Comparison of ENCODE assay signal across 24 cellular contexts in genomic region chr1:45282346-45282745, GRCh38. TPM values are rescaled to one million over a fixed set of nuclear protein-coding genes. Genes with fewer than 3 reads are reported as not detected.
DNase-seq lines count a peak whose midpoint lies in the region; ATAC-seq, FAIRE-seq and TF ChIP-seq lines count a peak whose summit lies in the region.
"Had no signal": no experiment of that assay in that cellular context is flagged by ENCODE, and none has a peak within 500 bp of the region (broad histone marks: within the 10 kb centered on the region; RNA-seq: fewer than 3 reads in every experiment).

No MANE protein-coding gene starts in this region.

- H3K9me3 ChIP-seq in HepG2 (ENCODE audit: low read length) (no peaks in the 10 kb centered on the region), right lobe of liver (no peaks in the 10 kb centered on the region)
- H3K9me3 ChIP-seq: HAP-1 had no signal

- in situ Hi-C loops in HepG2 (cut with HindIII; ENCODE audit: extremely low pct_ligation_motif_present, low pct_unique_long_range_greater_than_20kb) = no loop called here
- in situ Hi-C loops in astrocyte of the cerebellum (cut with HindIII; ENCODE audit: low sequenced_read_pairs) = no loop called here

- no peak for TF ChIP-seq EP300 in HepG2 (IDR thresholded peaks at IDR 0.05; ENCODE audit: low read depth in 2 of 2, low read length in 2 of 2)
- no peak for TF ChIP-seq EP300 in HepG2 (CRISPR knock-in tag; IDR thresholded peaks at IDR 0.05; ENCODE audit: borderline replicate concordance)

- H3K79me2 ChIP-seq in HepG2 (ENCODE audit: insufficient read depth, low read length) = no peaks in the 10 kb centered on the region

- POLR2A ChIA-PET in HepG2 (lab: Yijun Ruan, JAX) = interaction anchor here (1.4 kb wide), 1 partner anchor 270 kb away, joined by 4 read pairs; the partner anchor contains the start of gene UROD

- H2AFZ ChIP-seq in HepG2 (ENCODE audit: low read length) = no peak overlapping the region
- H2AFZ ChIP-seq: GM23338 had no signal

- no peak overlapping the region for H3K9ac ChIP-seq in HepG2 (ENCODE audit: insufficient read depth, low read depth, low read length)

- TF ChIP-seq RAD21 in HepG2 (CRISPR knock-in tag; IDR thresholded peaks at IDR 0.05) = no peak

- WGBS in HepG2 (ENCODE audit: low lambda C conversion rate) = 68% methylated on average over 2 of the region's 2 CpGs
- WGBS in right lobe of liver (ENCODE audit: insufficient coverage, low coverage, low lambda C conversion rate, missing lambda C conversion rate) = 46% methylated on average over 2 of the region's 2 CpGs

- intact Hi-C loops in HepG2 (cut with micrococcal nuclease; ENCODE audit: unreplicated experiment) (no loop called here), right lobe of liver (cut with DNase I) (no loop called here)

- H4K20me1 ChIP-seq in HepG2 (ENCODE audit: insufficient read depth, low read length) = no peaks in the 10 kb centered on the region

- H3K27ac Mint-ChIP-seq in activated T-cell treated with anti-CD3 and anti-CD28 coated beads, Interleukin-2, amount 50 U/mL, for 24 hours = no peak overlapping the region
- H3K27ac Mint-ChIP-seq: CD8-positive, alpha-beta memory T cell; GM23338 had no signal

- CTCF ChIA-PET in HepG2 (lab: Yijun Ruan, JAX; ENCODE audit: low intra/inter-chr PET ratio, low total read pairs) = no interaction called here

- DNase-seq in HepG2 (ENCODE audit: low spot score) = no peak
- DNase-seq in right lobe of liver = no peak
- DNase-seq in astrocyte of the cerebellum (ENCODE audit: low read depth) = peak; percentile 4
- DNase-seq in fibroblast of mammary gland (ENCODE audit: low read depth) = peak; percentile 20
- DNase-seq in activated T-cell treated with anti-CD3 and anti-CD28 coated beads, Interleukin-2, amount 50 U/mL, for 24 hours = no peak
- DNase-seq in HPDE6-E6E7 (ENCODE audit: extremely low spot score) = no peak
- DNase-seq: ACHN; Calu3; CD8-positive, alpha-beta memory T cell; DMS153; NCI-H1092; NCI-H1436; NCI-H187 treated with DMSO at 0.1 percent for 48 hours; NCI-H2107; NCI-H510A had no signal

- TF ChIP-seq POLR2A in HepG2 (IDR thresholded peaks at IDR 0.05; ENCODE audit: insufficient read depth in 1 of 2, low read depth in 2 of 2, low read length in 2 of 2) = no peak
- no peak for TF ChIP-seq POLR2A in right lobe of liver (IDR thresholded peaks at IDR 0.05)

- ATAC-seq in HepG2 (no peak), right lobe of liver (no peak), GM19467 (IDR thresholded peaks at IDR 0.05; ENCODE audit: unreplicated experiment) (no peak), HG03432 (IDR thresholded peaks at IDR 0.05; ENCODE audit: unreplicated experiment) (no peak)
- ATAC-seq: GM23338, SK-N-SH treated with all-trans-retinoic acid at 6 μM for 48 hours had no signal

- H3K9me3 Mint-ChIP-seq in activated T-cell treated with anti-CD3 and anti-CD28 coated beads, Interleukin-2, amount 50 U/mL, for 24 hours = no peaks in the 10 kb centered on the region

- TF ChIP-seq CTCF in HepG2 (CRISPR knock-in tag; IDR thresholded peaks at IDR 0.05) = no peak
- TF ChIP-seq CTCF in right lobe of liver (IDR thresholded peaks at IDR 0.05) = no peak
- no peak for TF ChIP-seq CTCF in astrocyte of the cerebellum (IDR thresholded peaks at IDR 0.05; ENCODE audit: low read depth, low read length, missing control alignments)
- no peak for TF ChIP-seq CTCF in fibroblast of mammary gland (conservative IDR thresholded peaks at IDR 0.05; ENCODE audit: control insufficient read depth, insufficient read depth, low read depth, low read length)

- no peaks in the 10 kb centered on the region for H3K27me3 ChIP-seq in HepG2 (ENCODE audit: control insufficient read depth in 1 of 2, insufficient read depth in 2 of 2, low read length in 2 of 2)
- H3K27me3 ChIP-seq in right lobe of liver = no peaks in the 10 kb centered on the region

- peak; percentile 15 for FAIRE-seq in HepG2 (lab: Jason Lieb, UNC)
- FAIRE-seq: GM12892 had no signal

- H3K4me3 ChIP-seq in HepG2 (replicated peaks in 1 of 3; ENCODE audit: insufficient read depth in 1 of 3, low read depth in 2 of 3, low read length in 3 of 3) (no peak overlapping the region), right lobe of liver (no peak overlapping the region), astrocyte of the cerebellum (ENCODE audit: low read depth, low read length) (no peak overlapping the region), fibroblast of mammary gland (ENCODE audit: control insufficient read depth, low read depth, low read length) (no peak overlapping the region)
- H3K4me3 ChIP-seq: GM23338, HAP-1 had no signal

- H3K36me3 Mint-ChIP-seq in activated T-cell treated with anti-CD3 and anti-CD28 coated beads, Interleukin-2, amount 50 U/mL, for 24 hours (ENCODE audit: low read depth) = no peaks in the 10 kb centered on the region

- peaks cover 3% of the 10 kb centered on the region for H3K27me3 Mint-ChIP-seq in activated T-cell treated with anti-CD3 and anti-CD28 coated beads, Interleukin-2, amount 50 U/mL, for 24 hours

- H3K4me1 Mint-ChIP-seq in activated T-cell treated with anti-CD3 and anti-CD28 coated beads, Interleukin-2, amount 50 U/mL, for 24 hours (ENCODE audit: low read depth) = no peaks in the 10 kb centered on the region
- H3K4me1 Mint-ChIP-seq: CD8-positive, alpha-beta memory T cell; GM23338 had no signal

- no peak overlapping the region for H3K4me2 ChIP-seq in HepG2 (ENCODE audit: low read depth, low read length)
- H3K4me2 ChIP-seq: GM23338 had no signal

- no peak overlapping the region for H3K4me3 Mint-ChIP-seq in activated T-cell treated with anti-CD3 and anti-CD28 coated beads, Interleukin-2, amount 50 U/mL, for 24 hours
- H3K4me3 Mint-ChIP-seq: CD8-positive, alpha-beta memory T cell; GM23338 had no signal

- BruUV-seq in HepG2 (replicated peaks; lab: Mats Ljungman, UMichigan) = no TSS peak

- H3K4me1 ChIP-seq in HepG2 (ENCODE audit: insufficient read depth, low read length) (peaks cover 10% of the 10 kb centered on the region), right lobe of liver (no peaks in the 10 kb centered on the region)
- H3K4me1 ChIP-seq: HAP-1 had no signal

- no peak overlapping the region for H3K27ac ChIP-seq in HepG2 (ENCODE audit: extremely low read length, insufficient read depth, low read length)
- H3K27ac ChIP-seq in right lobe of liver = no peak overlapping the region
- H3K27ac ChIP-seq: 22Rv1, C4-2B had no signal

- H3K36me3 ChIP-seq in HepG2 (replicated peaks in 1 of 2; ENCODE audit: control insufficient read depth in 1 of 2, insufficient read depth in 2 of 2, low read length in 2 of 2) (no peaks in the 10 kb centered on the region), right lobe of liver (no peaks in the 10 kb centered on the region)
- H3K36me3 ChIP-seq: HAP-1 had no signal

RNA-seq across cellular contexts. Expression of gene HPDL, which starts 44.3 kb away (rescaled TPM):
- not detected in 2 replicates for total RNA-seq in HepG2 (2016; rRNA removed; fragmentation: Illumina TruSeq; extraction: Trizol)
- total RNA-seq in HepG2 (2016; cell fraction: cytosol; rRNA removed; fragmentation: Illumina TruSeq; extraction: Trizol; ENCODE audit: low read depth) = not detected in 2 replicates
- not detected in 2 replicates for total RNA-seq in HepG2 (2016; cell fraction: insoluble cytoplasmic fraction; rRNA removed; fragmentation: Illumina TruSeq; extraction: Trizol)
- total RNA-seq in HepG2 (2016; cell fraction: membrane; rRNA removed; fragmentation: Illumina TruSeq; extraction: Trizol) = not detected in 2 replicates
- not detected in 2 replicates for total RNA-seq in HepG2 (2016; cell fraction: nucleus; rRNA removed; fragmentation: Illumina TruSeq; extraction: Trizol)
- polyA plus RNA-seq in HepG2 (2011; rRNA removed) = not detected in 2 replicates
- not detected in 2 replicates for polyA plus RNA-seq in HepG2 (2011; cell fraction: cytosol; rRNA removed)
- not detected in 2 replicates for polyA plus RNA-seq in HepG2 (2011; cell fraction: nucleus; rRNA removed)
- 0.08 TPM in 1 of 2 replicates, not detected in the other for polyA plus RNA-seq in HepG2 (2012)
- polyA plus RNA-seq in HepG2 (2016; cell fraction: cytosol; fragmentation: Illumina TruSeq; extraction: Trizol; ENCODE audit: low read depth) = not detected in 2 replicates
- not detected in 2 replicates for polyA plus RNA-seq in HepG2 (2016; cell fraction: insoluble cytoplasmic fraction; fragmentation: Illumina TruSeq; extraction: Trizol; ENCODE audit: low read depth)
- not detected in 2 replicates for polyA plus RNA-seq in HepG2 (2016; cell fraction: membrane; fragmentation: Illumina TruSeq; extraction: Trizol; ENCODE audit: low read depth)
- polyA plus RNA-seq in HepG2 (2016; cell fraction: nucleus; fragmentation: Illumina TruSeq; extraction: Trizol; ENCODE audit: insufficient read depth, low read depth) = not detected in 2 replicates
- polyA minus RNA-seq in HepG2 (2011; rRNA and poly(A)+ RNA removed; ENCODE audit: low replicate concordance) = 24.3 TPM in 1 of 2 replicates, not detected in the other
- 0.40 TPM in 1 of 2 replicates, not detected in the other for polyA minus RNA-seq in HepG2 (2011; cell fraction: cytosol; rRNA and poly(A)+ RNA removed)
- polyA minus RNA-seq in HepG2 (2011; cell fraction: nucleus; rRNA and poly(A)+ RNA removed) = not detected in 2 replicates
- under 1 TPM in 2 of 6 experiments, not detected in 4; 0.25 to 0.56 TPM for total RNA-seq in right lobe of liver
- total RNA-seq: G401 had no signal

RNA-seq across cellular contexts. Expression of gene TOE1, which starts 57.6 kb away (rescaled TPM):
- total RNA-seq in HepG2 (2016; rRNA removed; fragmentation: Illumina TruSeq; extraction: Trizol) (17.4 and 19.0 TPM in 2 replicates), right lobe of liver (1 to 10 TPM; 3.2 to 7.7 (median 4.4) TPM)
- 6.1 and 6.9 TPM in 2 replicates for total RNA-seq in HepG2 (2016; cell fraction: cytosol; rRNA removed; fragmentation: Illumina TruSeq; extraction: Trizol; ENCODE audit: low read depth)
- total RNA-seq in HepG2 (2016; cell fraction: insoluble cytoplasmic fraction; rRNA removed; fragmentation: Illumina TruSeq; extraction: Trizol) = 17.0 and 19.2 TPM in 2 replicates
- 9.4 and 11.7 TPM in 2 replicates for total RNA-seq in HepG2 (2016; cell fraction: membrane; rRNA removed; fragmentation: Illumina TruSeq; extraction: Trizol)
- 18.1 and 21.7 TPM in 2 replicates for total RNA-seq in HepG2 (2016; cell fraction: nucleus; rRNA removed; fragmentation: Illumina TruSeq; extraction: Trizol)
- 12.1 and 14.1 TPM in 2 replicates for polyA plus RNA-seq in HepG2 (2011; rRNA removed)
- polyA plus RNA-seq in HepG2 (2011; cell fraction: cytosol; rRNA removed) = 13.3 and 16.7 TPM in 2 replicates
- polyA plus RNA-seq in HepG2 (2011; cell fraction: nucleus; rRNA removed) = 24.4 and 29.6 TPM in 2 replicates
- 5.6 and 7.9 TPM in 2 replicates for polyA plus RNA-seq in HepG2 (2012)
- 4.9 and 6.0 TPM in 2 replicates for polyA plus RNA-seq in HepG2 (2016; cell fraction: cytosol; fragmentation: Illumina TruSeq; extraction: Trizol; ENCODE audit: low read depth)
- polyA plus RNA-seq in HepG2 (2016; cell fraction: insoluble cytoplasmic fraction; fragmentation: Illumina TruSeq; extraction: Trizol; ENCODE audit: low read depth) = 17.2 and 18.2 TPM in 2 replicates
- polyA plus RNA-seq in HepG2 (2016; cell fraction: membrane; fragmentation: Illumina TruSeq; extraction: Trizol; ENCODE audit: low read depth) = 7.3 and 8.1 TPM in 2 replicates
- 21.5 and 25.2 TPM in 2 replicates for polyA plus RNA-seq in HepG2 (2016; cell fraction: nucleus; fragmentation: Illumina TruSeq; extraction: Trizol; ENCODE audit: insufficient read depth, low read depth)
- 26.7 and 78.7 TPM in 2 replicates for polyA minus RNA-seq in HepG2 (2011; rRNA and poly(A)+ RNA removed; ENCODE audit: low replicate concordance)
- polyA minus RNA-seq in HepG2 (2011; cell fraction: cytosol; rRNA and poly(A)+ RNA removed) = 6.8 and 11.4 TPM in 2 replicates
- polyA minus RNA-seq in HepG2 (2011; cell fraction: nucleus; rRNA and poly(A)+ RNA removed) = 35.4 and 43.5 TPM in 2 replicates

RNA-seq across cellular contexts. Expression of gene MUTYH, which starts 57.9 kb away (rescaled TPM):
- total RNA-seq in HepG2 (2016; rRNA removed; fragmentation: Illumina TruSeq; extraction: Trizol) (12.7 and 17.1 TPM in 2 replicates), right lobe of liver (10 to 100 TPM in 2 of 6 experiments, 1 to 10 TPM in 4; 7.2 to 11.9 (median 8.4) TPM)
- total RNA-seq in HepG2 (2016; cell fraction: cytosol; rRNA removed; fragmentation: Illumina TruSeq; extraction: Trizol; ENCODE audit: low read depth) = 8.3 and 9.6 TPM in 2 replicates
- total RNA-seq in HepG2 (2016; cell fraction: insoluble cytoplasmic fraction; rRNA removed; fragmentation: Illumina TruSeq; extraction: Trizol) = 11.8 and 17.5 TPM in 2 replicates
- total RNA-seq in HepG2 (2016; cell fraction: membrane; rRNA removed; fragmentation: Illumina TruSeq; extraction: Trizol) = 13.2 and 14.1 TPM in 2 replicates
- 19.6 and 22.4 TPM in 2 replicates for total RNA-seq in HepG2 (2016; cell fraction: nucleus; rRNA removed; fragmentation: Illumina TruSeq; extraction: Trizol)
- 16.3 and 19.4 TPM in 2 replicates for polyA plus RNA-seq in HepG2 (2011; rRNA removed)
- 7.9 and 12.7 TPM in 2 replicates for polyA plus RNA-seq in HepG2 (2011; cell fraction: cytosol; rRNA removed)
- 82.7 and 96.2 TPM in 2 replicates for polyA plus RNA-seq in HepG2 (2011; cell fraction: nucleus; rRNA removed)
- 11.1 and 12.0 TPM in 2 replicates for polyA plus RNA-seq in HepG2 (2012)
- 5.6 and 7.1 TPM in 2 replicates for polyA plus RNA-seq in HepG2 (2016; cell fraction: cytosol; fragmentation: Illumina TruSeq; extraction: Trizol; ENCODE audit: low read depth)
- 11.6 and 12.8 TPM in 2 replicates for polyA plus RNA-seq in HepG2 (2016; cell fraction: insoluble cytoplasmic fraction; fragmentation: Illumina TruSeq; extraction: Trizol; ENCODE audit: low read depth)
- 8.5 and 9.5 TPM in 2 replicates for polyA plus RNA-seq in HepG2 (2016; cell fraction: membrane; fragmentation: Illumina TruSeq; extraction: Trizol; ENCODE audit: low read depth)
- 58.3 and 64.2 TPM in 2 replicates for polyA plus RNA-seq in HepG2 (2016; cell fraction: nucleus; fragmentation: Illumina TruSeq; extraction: Trizol; ENCODE audit: insufficient read depth, low read depth)
- 19.2 and 21.3 TPM in 2 replicates for polyA minus RNA-seq in HepG2 (2011; rRNA and poly(A)+ RNA removed; ENCODE audit: low replicate concordance)
- polyA minus RNA-seq in HepG2 (2011; cell fraction: cytosol; rRNA and poly(A)+ RNA removed) = 4.2 and 4.7 TPM in 2 replicates
- polyA minus RNA-seq in HepG2 (2011; cell fraction: nucleus; rRNA and poly(A)+ RNA removed) = 15.0 and 15.5 TPM in 2 replicates

Comparison
In these comparisons a context has a peak if more than half of its experiments do, and no peak if none do; other contexts are left out.
1. DNase-seq: peak in astrocyte of the cerebellum (single experiment) and fibroblast of mammary gland (single experiment); none in HepG2 (single experiment), right lobe of liver (0 of 3), activated T-cell treated with anti-CD3 and anti-CD28 coated beads, Interleukin-2, amount 50 U/mL, for 24 hours (single experiment) and HPDE6-E6E7 (single experiment).